ENCODE assay signal across 11 cellular contexts in genomic region chr2:192148620-192149321, GRCh38.
DNase-seq lines count a peak whose midpoint lies in the region; FAIRE-seq and TF ChIP-seq lines count a peak whose summit lies in the region.
"Had no signal": no experiment of that assay in that cellular context is flagged by ENCODE, and none has a peak within 500 bp of the region (broad histone marks: within the 10 kb centered on the region; RNA-seq: fewer than 3 reads in every experiment).

No MANE protein-coding gene starts in this region.

- no peaks in the 10 kb centered on the region for H3K27me3 ChIP-seq in subcutaneous abdominal adipose tissue (ENCODE audit: control insufficient read depth in 5 of 5, insufficient read depth in 4 of 5, low read length in 5 of 5)
- H3K27me3 ChIP-seq: Peyer's patch had no signal

- H3K9ac ChIP-seq in subcutaneous abdominal adipose tissue (ENCODE audit: low read length in 5 of 5): peak overlapping the region in 2 of 5 donors; percentile 30 to 45

- peak; percentile 46 for DNase-seq in EL
- peak; percentile 48 for DNase-seq in astrocyte of the cerebellum (ENCODE audit: low read depth)
- peak; percentile 54 for DNase-seq in inferior parietal cortex (ENCODE audit: extremely low spot score)
- no peak for DNase-seq in middle frontal gyrus (ENCODE audit: extremely low spot score, low spot score)
- DNase-seq in H54 (ENCODE audit: insufficient read length, low spot score): no peak
- no peak for DNase-seq in activated gamma-delta T cell (lab: John Stamatoyannopoulos, UW)
- DNase-seq in NCI-H748 treated with DMSO at 0.1 percent for 48 hours (lab: John Stamatoyannopoulos, UW): no peak
- DNase-seq: activated naive CD4-positive, alpha-beta T cell; NCI-H1436 treated with DMSO at 0.1 percent for 48 hours; Peyer's patch had no signal

- no peak overlapping the region for H3K4me3 ChIP-seq in astrocyte of the cerebellum (ENCODE audit: low read depth, low read length)
- H3K4me3 ChIP-seq in subcutaneous abdominal adipose tissue (ENCODE audit: low read depth in 1 of 5, low read length in 5 of 5): no peak overlapping the region
- H3K4me3 ChIP-seq: Peyer's patch had no signal

- in situ Hi-C loops in astrocyte of the cerebellum (cut with HindIII; ENCODE audit: low sequenced_read_pairs): no loop called here

- TF ChIP-seq POLR2A in H54 (IDR thresholded peaks at IDR 0.05; ENCODE audit: low read depth, low read length): no peak

- no peak for FAIRE-seq in H54 (lab: Jason Lieb, UNC)

- H3K27ac ChIP-seq in subcutaneous abdominal adipose tissue (ENCODE audit: low read depth, low read length): peak overlapping the region; percentile 47
- H3K27ac ChIP-seq: Peyer's patch had no signal

- H3K36me3 ChIP-seq in subcutaneous abdominal adipose tissue (ENCODE audit: control insufficient read depth in 5 of 5, insufficient read depth in 5 of 5, low read length in 5 of 5): no peaks in the 10 kb centered on the region
- H3K36me3 ChIP-seq: Peyer's patch had no signal

- no peaks in the 10 kb centered on the region for H3K9me3 ChIP-seq in subcutaneous abdominal adipose tissue (ENCODE audit: control insufficient read depth in 5 of 5, low read length in 5 of 5)
- H3K9me3 ChIP-seq: Peyer's patch had no signal

- H3K4me1 ChIP-seq in subcutaneous abdominal adipose tissue (ENCODE audit: control insufficient read depth in 5 of 5, insufficient read depth in 5 of 5, low read length in 5 of 5): peaks cover 4 to 33% (median 25%) of the 10 kb centered on the region in 5 donors
- H3K4me1 ChIP-seq: Peyer's patch had no signal

- peak; percentile 32 for TF ChIP-seq CTCF in astrocyte of the cerebellum (IDR thresholded peaks at IDR 0.05; ENCODE audit: low read depth, low read length, missing control alignments)

Comparison
In these comparisons a context has a peak if more than half of its experiments do, and no peak if none do; other contexts are left out.
1. DNase-seq: peak in EL (single experiment), astrocyte of the cerebellum (single experiment) and inferior parietal cortex (single experiment); none in middle frontal gyrus (single experiment), H54 (single experiment), activated gamma-delta T cell (single experiment) and NCI-H748 treated with DMSO at 0.1 percent for 48 hours (single experiment).